In the genomic region with DNA sequence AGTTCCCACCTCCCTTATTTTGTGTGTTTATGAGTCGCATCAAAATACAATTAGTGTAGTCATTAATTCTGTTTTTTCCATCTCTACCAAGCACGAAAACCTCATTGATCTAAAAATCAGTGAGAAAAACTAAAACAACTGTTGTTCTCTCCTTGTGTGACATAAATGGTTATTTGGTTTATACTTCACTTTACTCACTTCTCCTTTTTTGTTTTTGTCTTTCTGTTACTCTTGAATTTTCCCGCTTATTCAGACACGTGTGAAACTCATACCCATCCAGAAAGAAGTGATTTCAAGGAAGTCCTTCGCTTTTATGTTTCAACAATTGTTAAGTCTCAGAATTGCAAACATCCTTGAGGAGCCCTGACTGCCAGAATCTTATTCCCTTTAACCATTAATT, we compare ENCODE assay signal across 16 cellular contexts.
"Had no signal": no experiment of that assay in that cellular context is flagged by ENCODE, and none has a peak within 500 bp of the region (broad histone marks: within the 10 kb centered on the region; RNA-seq: fewer than 3 reads in every experiment).

No MANE protein-coding gene starts in this region.

- H3K4me3 Mint-ChIP-seq: activated naive CD4-positive, alpha-beta T cell treated with anti-CD3 and anti-CD28 coated beads, Interleukin-2, amount 10 ng/mL, durations not matched to agents 7 days and 5 days; type B pancreatic cell had no signal

- H3K4me3 ChIP-seq: adrenal gland, heart right ventricle, left lung, spleen had no signal

- H3K27me3 Mint-ChIP-seq: activated naive CD4-positive, alpha-beta T cell treated with anti-CD3 and anti-CD28 coated beads, Interleukin-2, amount 10 ng/mL, durations not matched to agents 7 days and 5 days; type B pancreatic cell had no signal

- H3K27ac Mint-ChIP-seq: activated naive CD4-positive, alpha-beta T cell treated with anti-CD3 and anti-CD28 coated beads, Interleukin-2, amount 10 ng/mL, durations not matched to agents 7 days and 5 days; activated T-helper 2 cell treated with anti-CD3 and anti-CD28 coated beads, Interferon-gamma antibody, Interleukin-2, Interleukin-4, amounts not matched to agents 10 μg/mL and 5 μg/mL and 100 μg/mL, durations not matched to agents 14 hours and 24 hours and 36 hours; type B pancreatic cell had no signal

- DNase-seq: activated CD4-positive, alpha-beta T cell treated with anti-CD3 and anti-CD28 coated beads, Interleukin-2, amount 50 U/mL, for 1 hour; activated CD4-positive, CD25-positive, alpha-beta regulatory T cell; activated naive CD4-positive, alpha-beta T cell treated with anti-CD3 and anti-CD28 coated beads, Interleukin-2, amount 10 ng/mL, durations not matched to agents 7 days and 5 days; adrenal gland; caudate nucleus; cortex of kidney; effector memory CD4-positive, alpha-beta T cell; heart right ventricle; left lung; spleen; stimulated activated CD4-positive, alpha-beta T cell treated with anti-CD3 and anti-CD28 coated beads, Interleukin-1b, Interleukin-23, amount 100 ng/mL, for 48 hours; stimulated activated naive CD4-positive, alpha-beta T cell; substantia nigra had no signal

- ATAC-seq: heart right ventricle, left lung, sciatic nerve had no signal

- H3K27ac ChIP-seq: adrenal gland, heart right ventricle, left lung, spleen had no signal

- H3K4me1 ChIP-seq: heart right ventricle, left lung had no signal

- H3K36me3 Mint-ChIP-seq: activated naive CD4-positive, alpha-beta T cell treated with anti-CD3 and anti-CD28 coated beads, Interleukin-2, amount 10 ng/mL, durations not matched to agents 7 days and 5 days; type B pancreatic cell had no signal

- H3K4me1 Mint-ChIP-seq: activated naive CD4-positive, alpha-beta T cell treated with anti-CD3 and anti-CD28 coated beads, Interleukin-2, amount 10 ng/mL, durations not matched to agents 7 days and 5 days had no signal

- H3K9me3 ChIP-seq: adrenal gland, heart right ventricle, left lung, spleen had no signal

- H3K9me3 Mint-ChIP-seq: activated naive CD4-positive, alpha-beta T cell treated with anti-CD3 and anti-CD28 coated beads, Interleukin-2, amount 10 ng/mL, durations not matched to agents 7 days and 5 days; activated T-helper 2 cell treated with anti-CD3 and anti-CD28 coated beads, Interferon-gamma antibody, Interleukin-2, Interleukin-4, amounts not matched to agents 10 μg/mL and 5 μg/mL and 100 μg/mL, durations not matched to agents 14 hours and 24 hours and 36 hours; type B pancreatic cell had no signal

- H3K36me3 ChIP-seq: adrenal gland, heart right ventricle, left lung, spleen had no signal

- H3K27me3 ChIP-seq: adrenal gland, heart right ventricle, left lung, spleen had no signal
